In genomic region chr7:44615149-44615611, GRCh38 we compare ENCODE assay signal across 8 cellular contexts. TPM values are rescaled to one million over a fixed set of nuclear protein-coding genes. Genes with fewer than 3 reads are reported as not detected.
DNase-seq lines count a peak whose midpoint lies in the region; ATAC-seq and TF ChIP-seq lines count a peak whose summit lies in the region.

No MANE protein-coding gene starts in this region.

- 63 to 69% methylated on average over 2 of the region's 2 CpGs for WGBS in GM23248 (ENCODE audit: low coverage in 1 of 2, low lambda C conversion rate in 2 of 2, missing lambda C conversion rate in 2 of 2), 2 experiments

- H3K36me3 Mint-ChIP-seq in T-helper 2 cell treated with Interferon-gamma antibody and Interleukin-4, amounts not matched to agents 5 μg/mL and 100 μg/mL, for 36 hours (ENCODE audit: low read depth), result peaks cover 22% of the 10 kb centered on the region
- peaks cover 4% of the 10 kb centered on the region for H3K36me3 Mint-ChIP-seq in neural progenitor cell

- H3K4me1 ChIP-seq in GM23248 (ENCODE audit: insufficient read depth) (peaks cover 31% of the 10 kb centered on the region), neural progenitor cell (no peaks in the 10 kb centered on the region)

- H3K27me3 ChIP-seq in GM23248 (replicated peaks; ENCODE audit: insufficient read depth), result no peaks in the 10 kb centered on the region
- H3K27me3 ChIP-seq in neural progenitor cell, result no peaks in the 10 kb centered on the region

- peak; percentile 67 for DNase-seq in GM23248
- no peak for DNase-seq in T-helper 2 cell treated with Interferon-gamma antibody and Interleukin-4, amounts not matched to agents 5 μg/mL and 100 μg/mL, for 36 hours (ENCODE audit: low spot score)
- no peak for DNase-seq in neural progenitor cell (ENCODE audit: low spot score)
- no peak for DNase-seq in 8988T
- no peak for DNase-seq in D341Med (ENCODE audit: low spot score)

- H3K36me3 ChIP-seq in GM23248 (ENCODE audit: low read depth) (no peaks in the 10 kb centered on the region; the same call in 1 of the 2 replicates), neural progenitor cell (no peaks in the 10 kb centered on the region)

- H3K79me2 ChIP-seq in GM23248 (ENCODE audit: insufficient read depth), result peaks cover 96% of the 10 kb centered on the region
- peaks cover 99% of the 10 kb centered on the region for H3K79me2 ChIP-seq in neural progenitor cell (ENCODE audit: low read depth)

- no peaks in the 10 kb centered on the region for H3K9me3 Mint-ChIP-seq in T-helper 2 cell treated with Interferon-gamma antibody and Interleukin-4, amounts not matched to agents 5 μg/mL and 100 μg/mL, for 36 hours
- no peaks in the 10 kb centered on the region for H3K9me3 Mint-ChIP-seq in neural progenitor cell

- H3K27ac ChIP-seq in GM23248 (peak overlapping the region; percentile 26; the same call in 1 of the 2 replicates), neural progenitor cell (no peak overlapping the region)

- H3K9ac ChIP-seq in GM23248 (no peak overlapping the region; the same call in 1 of the 2 replicates), neural progenitor cell (no peak overlapping the region)

- ATAC-seq in esophagus mucosa (peak; percentile 58), HG02970 (IDR thresholded peaks at IDR 0.05; ENCODE audit: low FRiP score, unreplicated experiment) (no peak), GM18870 (IDR thresholded peaks at IDR 0.05; ENCODE audit: unreplicated experiment) (no peak)

- H3K4me2 ChIP-seq in GM23248 (ENCODE audit: unreplicated experiment) (no peak overlapping the region), neural progenitor cell (no peak overlapping the region)

- peak overlapping the region; percentile 49 for H3K27ac Mint-ChIP-seq in T-helper 2 cell treated with Interferon-gamma antibody and Interleukin-4, amounts not matched to agents 5 μg/mL and 100 μg/mL, for 36 hours
- H3K27ac Mint-ChIP-seq in neural progenitor cell, result peak overlapping the region; percentile 19

- no peaks in the 10 kb centered on the region for H3K9me3 ChIP-seq in GM23248 (ENCODE audit: low read depth)
- H3K9me3 ChIP-seq in neural progenitor cell (ENCODE audit: low read depth), result no peaks in the 10 kb centered on the region

- in situ Hi-C loops in GM23248 (cut with MboI), result no loop called here

- H3K4me3 ChIP-seq in GM23248 (no peak overlapping the region), neural progenitor cell (no peak overlapping the region)

- TF ChIP-seq CTCF in neural progenitor cell (IDR thresholded peaks at IDR 0.05), result no peak

- H3K27me3 Mint-ChIP-seq in T-helper 2 cell treated with Interferon-gamma antibody and Interleukin-4, amounts not matched to agents 5 μg/mL and 100 μg/mL, for 36 hours (ENCODE audit: low read depth), result no peaks in the 10 kb centered on the region
- peaks cover 4% of the 10 kb centered on the region for H3K27me3 Mint-ChIP-seq in neural progenitor cell (ENCODE audit: insufficient read depth, low read depth)

- no peaks in the 10 kb centered on the region for H4K20me1 ChIP-seq in GM23248 (ENCODE audit: insufficient read depth)
- peaks cover 50% of the 10 kb centered on the region for H4K20me1 ChIP-seq in neural progenitor cell (ENCODE audit: low read depth)

- peak overlapping the region; percentile 33 for H3K4me3 Mint-ChIP-seq in T-helper 2 cell treated with Interferon-gamma antibody and Interleukin-4, amounts not matched to agents 5 μg/mL and 100 μg/mL, for 36 hours
- no peak overlapping the region for H3K4me3 Mint-ChIP-seq in neural progenitor cell

- peaks cover 47% of the 10 kb centered on the region for H3K4me1 Mint-ChIP-seq in T-helper 2 cell treated with Interferon-gamma antibody and Interleukin-4, amounts not matched to agents 5 μg/mL and 100 μg/mL, for 36 hours (ENCODE audit: low read depth)
- H3K4me1 Mint-ChIP-seq in neural progenitor cell, result peaks cover 12% of the 10 kb centered on the region

- H2AFZ ChIP-seq in GM23248 (no peak overlapping the region), neural progenitor cell (replicated peaks) (no peak overlapping the region)

- no peaks in the 10 kb centered on the region for H3K9me2 ChIP-seq in GM23248 (ENCODE audit: insufficient read depth)

- H3F3A ChIP-seq in GM23248 (ENCODE audit: insufficient read depth) (peaks cover 22% of the 10 kb centered on the region), neural progenitor cell (ENCODE audit: low read depth) (no peaks in the 10 kb centered on the region)

RNA-seq across cellular contexts. Expression of gene OGDH, which starts 8.8 kb away (rescaled TPM):
- total RNA-seq in GM23248 (2014; rRNA removed; shearing (Covaris generic)), result 75.3 and 77.4 TPM in 2 replicates
- 31.4 and 35.3 TPM in 2 replicates for polyA plus RNA-seq in GM23248 (2016; fragmentation: Nextera tagmentation; extraction: Ambion mirVana)
- total RNA-seq in esophagus mucosa, result 99.2 TPM
- total RNA-seq in neural progenitor cell (ENCODE audit: low replicate concordance), result 25.2 and 54.4 TPM in 2 replicates

RNA-seq across cellular contexts. Expression of gene TMED4, which starts 33.1 kb away (rescaled TPM):
- 174 and 201 TPM in 2 replicates for total RNA-seq in GM23248 (2014; rRNA removed; shearing (Covaris generic))
- 78.2 and 86.0 TPM in 2 replicates for polyA plus RNA-seq in GM23248 (2016; fragmentation: Nextera tagmentation; extraction: Ambion mirVana)
- total RNA-seq in esophagus mucosa (33.9 TPM), neural progenitor cell (ENCODE audit: low replicate concordance) (95.8 and 222 TPM in 2 replicates)

RNA-seq across cellular contexts. Expression of gene DDX56, which starts 41.5 kb away (rescaled TPM):
- 54.3 and 70.5 TPM in 2 replicates for total RNA-seq in GM23248 (2014; rRNA removed; shearing (Covaris generic))
- polyA plus RNA-seq in GM23248 (2016; fragmentation: Nextera tagmentation; extraction: Ambion mirVana), result 65.1 and 68.6 TPM in 2 replicates
- total RNA-seq in esophagus mucosa, result 51.8 TPM
- total RNA-seq in neural progenitor cell (ENCODE audit: low replicate concordance), result 61.0 and 67.5 TPM in 2 replicates
